In the genomic region with DNA sequence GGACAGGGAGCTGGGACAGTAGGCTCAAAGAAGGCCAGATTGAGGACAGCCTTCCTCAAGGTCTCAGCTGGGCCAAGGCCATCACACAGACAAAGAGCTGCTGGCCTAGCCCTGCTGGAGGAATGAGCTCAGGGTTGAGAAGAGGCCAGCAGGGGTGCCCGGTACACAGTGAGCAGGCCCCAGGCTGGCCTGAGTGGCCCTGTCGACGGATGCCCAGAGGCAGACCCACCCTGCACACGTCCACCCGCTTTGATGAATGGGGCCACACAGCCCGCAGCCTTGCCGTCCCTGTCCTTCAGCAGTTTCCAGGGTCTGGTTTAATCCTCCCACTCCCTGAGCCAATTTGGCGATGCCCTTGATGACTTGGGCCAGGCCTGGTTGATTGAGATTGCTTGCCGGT, we compare ENCODE assay signal across 13 cellular contexts.
DNase-seq lines count a peak whose midpoint lies in the region; ATAC-seq and TF ChIP-seq lines count a peak whose summit lies in the region.
"Had no signal": no experiment of that assay in that cellular context is flagged by ENCODE, and none has a peak within 500 bp of the region (broad histone marks: within the 10 kb centered on the region; RNA-seq: fewer than 3 reads in every experiment).

No MANE protein-coding gene starts in this region.

- ATAC-seq in heart left ventricle: peak; percentile 3 to 51 (median 40)
- ATAC-seq: activated CD8-positive, alpha-beta T cell treated with anti-CD3 and anti-CD28 coated beads, Interleukin-2, amount 10 ng/mL, durations not matched to agents 7 days and 5 days had no signal

- H3K4me2 ChIP-seq in neuronal stem cell (ENCODE audit: insufficient read depth, low read length, poor library complexity, severe bottlenecking): no peak overlapping the region

- H2BK5ac ChIP-seq in neuronal stem cell (ENCODE audit: low read length): peak overlapping the region; percentile 56

- H3K4me1 ChIP-seq in heart left ventricle (peaks cover 8 to 76% (median 61%) of the 10 kb centered on the region in 12 donors), neuronal stem cell (ENCODE audit: control insufficient read depth in 2 of 2, insufficient read depth in 1 of 2, low read depth in 1 of 2, low read length in 2 of 2) (peaks cover 18 to 21% of the 10 kb centered on the region in 2 donors), thyroid gland (peaks cover 6 to 32% of the 10 kb centered on the region in 2 donors)

- POLR2A ChIA-PET in HEK293T (lab: Yijun Ruan, JAX): no interaction called here

- peak in 17 of 61 donors; percentile 26 to 69 (median 39) for DNase-seq in caudate nucleus (lab: John Stamatoyannopoulos, UW)
- DNase-seq in heart left ventricle: peak in 1 of 5 donors; percentile 62
- DNase-seq in neuronal stem cell (ENCODE audit: low spot score): no peak
- no peak for DNase-seq in thyroid gland
- DNase-seq in NOMO-1 treated with dmso at 0.1 percent for 144 hours (lab: John Stamatoyannopoulos, UW; ENCODE audit: unreplicated experiment): no peak
- DNase-seq in brain microvascular endothelial cell: no peak
- DNase-seq in NCI-H146 (lab: John Stamatoyannopoulos, UW): no peak
- DNase-seq in HEK293T (ENCODE audit: extremely low spot score): no peak
- DNase-seq: activated CD8-positive, alpha-beta T cell treated with anti-CD3 and anti-CD28 coated beads, Interleukin-2, amount 10 ng/mL, durations not matched to agents 7 days and 5 days; foreskin fibroblast; NCI-H1092; NCI-H446; stimulated activated CD4-positive, alpha-beta T cell treated with anti-CD3 and anti-CD28 coated beads, Interleukin-2, amount 100 ng/mL, for 48 hours had no signal

- in situ Hi-C loops in brain microvascular endothelial cell (cut with HindIII; ENCODE audit: low pct_ligation_motif_present, low sequenced_read_pairs): loop anchor here (25.0 kb wide), 1 partner anchor 532 kb away; no protein-coding TSS in a partner anchor

- no peak overlapping the region for H3K23ac ChIP-seq in neuronal stem cell (ENCODE audit: low read depth, low read length, poor library complexity)

- H3K4me3 ChIP-seq in heart left ventricle: no peak overlapping the region
- H3K4me3 ChIP-seq in neuronal stem cell (ENCODE audit: low read length in 2 of 2): no peak overlapping the region
- H3K4me3 ChIP-seq in thyroid gland (replicated peaks in 1 of 3): no peak overlapping the region
- H3K4me3 ChIP-seq in brain microvascular endothelial cell (ENCODE audit: low read depth, low read length): no peak overlapping the region

- no peak overlapping the region for H3K4ac ChIP-seq in neuronal stem cell (ENCODE audit: low read length)

- H3K27ac ChIP-seq in caudate nucleus (ENCODE audit: low read depth, low read length) (peak overlapping the region; percentile 83), heart left ventricle (peak overlapping the region; percentile 45 to 94 (median 85)), neuronal stem cell (replicated peaks; ENCODE audit: low read length) (peak overlapping the region; percentile 18), thyroid gland (peak overlapping the region in 2 of 3 donors; percentile 35 to 54), brain microvascular endothelial cell (no peak overlapping the region)

- CTCF ChIA-PET in HEK293T (lab: Yijun Ruan, JAX): no interaction called here

- TF ChIP-seq POLR2A in heart left ventricle (IDR thresholded peaks at IDR 0.05) (no peak), thyroid gland (IDR thresholded peaks at IDR 0.05) (no peak)

- H4K8ac ChIP-seq in neuronal stem cell (ENCODE audit: low read depth, low read length): no peak overlapping the region

- H3K9ac ChIP-seq in neuronal stem cell (ENCODE audit: low read depth, low read length, poor library complexity): no peak overlapping the region

- TF ChIP-seq CTCF in heart left ventricle (IDR thresholded peaks at IDR 0.05): peak in 1 of 12 donors; percentile 15
- TF ChIP-seq CTCF in thyroid gland (IDR thresholded peaks at IDR 0.05): no peak
- TF ChIP-seq CTCF in brain microvascular endothelial cell (IDR thresholded peaks at IDR 0.05; ENCODE audit: low read depth, low read length, missing control alignments): no peak

- H2AFZ ChIP-seq in neuronal stem cell (ENCODE audit: low read length): peak overlapping the region; percentile 77

- no peaks in the 10 kb centered on the region for H3K36me3 ChIP-seq in heart left ventricle
- H3K36me3 ChIP-seq in neuronal stem cell (replicated peaks in 1 of 2; ENCODE audit: control insufficient read depth in 2 of 2, insufficient read depth in 2 of 2, low read length in 2 of 2): no peaks in the 10 kb centered on the region
- no peaks in the 10 kb centered on the region for H3K36me3 ChIP-seq in thyroid gland
- peaks cover 8% of the 10 kb centered on the region for H3K36me3 ChIP-seq in brain microvascular endothelial cell (replicated peaks)

- 31 to 80% (median 59%) methylated on average over 4 to 9 of the region's 9 CpGs for WGBS in heart left ventricle, 4 donors
- WGBS in neuronal stem cell (ENCODE audit: extremely low coverage in 2 of 2, insufficient read length in 2 of 2, insufficient replicate concordance in 1 of 2), 2 donors: no CpG with 5 or more reads among the region's 9 CpGs
- WGBS in thyroid gland, 2 donors: 79 to 93% methylated on average over 4 to 8 of the region's 9 CpGs

- no peaks in the 10 kb centered on the region for H3K27me3 ChIP-seq in heart left ventricle
- no peaks in the 10 kb centered on the region for H3K27me3 ChIP-seq in neuronal stem cell (ENCODE audit: control insufficient read depth in 3 of 3, insufficient read depth in 3 of 3, low read depth in 1 of 3, low read length in 3 of 3)
- no peaks in the 10 kb centered on the region for H3K27me3 ChIP-seq in thyroid gland
- H3K27me3 ChIP-seq in brain microvascular endothelial cell (replicated peaks): no peaks in the 10 kb centered on the region

- intact Hi-C loops in heart left ventricle (cut with DNase I): loop anchor here in 5 of 10 donors (1.0 to 10.0 kb wide), 8 partner anchors 29 to 272 kb away; no protein-coding TSS in a partner anchor
- intact Hi-C loops in thyroid gland (cut with DNase I): loop anchor here (10.0 kb wide), 1 partner anchor 174 kb away; no protein-coding TSS in a partner anchor

- H3K18ac ChIP-seq in neuronal stem cell (ENCODE audit: low read length): peak overlapping the region; percentile 76

- H3K79me1 ChIP-seq in neuronal stem cell (ENCODE audit: low read depth, low read length): no peaks in the 10 kb centered on the region

- peak overlapping the region; percentile 3 for H2BK12ac ChIP-seq in neuronal stem cell (ENCODE audit: low read length)

- no peaks in the 10 kb centered on the region for H3K9me3 ChIP-seq in heart left ventricle
- no peaks in the 10 kb centered on the region for H3K9me3 ChIP-seq in neuronal stem cell (replicated peaks in 1 of 2; ENCODE audit: control insufficient read depth in 2 of 2, insufficient read depth in 1 of 2, low read depth in 1 of 2, low read length in 2 of 2)
- no peaks in the 10 kb centered on the region for H3K9me3 ChIP-seq in thyroid gland

- no peak overlapping the region for H4K91ac ChIP-seq in neuronal stem cell (ENCODE audit: low read depth, low read length, poor library complexity)

- H2BK15ac ChIP-seq in neuronal stem cell (ENCODE audit: low read length): no peak overlapping the region

- H3K14ac ChIP-seq in neuronal stem cell (ENCODE audit: low read length): no peak overlapping the region

- H2AK5ac ChIP-seq in neuronal stem cell (ENCODE audit: low read depth, low read length): peak overlapping the region; percentile 28

- no peak overlapping the region for H2BK120ac ChIP-seq in neuronal stem cell (ENCODE audit: low read depth, low read length)

TF ChIP-seq in HEK293T, 16 proteins besides CTCF, POLR2A, EP300 and RAD21:
- TF ChIP-seq CTBP1 (IDR thresholded peaks at IDR 0.05; ENCODE audit: borderline replicate concordance) (no peak), ARNT (IDR thresholded peaks at IDR 0.05) (no peak)
